ENCODE assay signal across 8 cellular contexts in the genomic region with DNA sequence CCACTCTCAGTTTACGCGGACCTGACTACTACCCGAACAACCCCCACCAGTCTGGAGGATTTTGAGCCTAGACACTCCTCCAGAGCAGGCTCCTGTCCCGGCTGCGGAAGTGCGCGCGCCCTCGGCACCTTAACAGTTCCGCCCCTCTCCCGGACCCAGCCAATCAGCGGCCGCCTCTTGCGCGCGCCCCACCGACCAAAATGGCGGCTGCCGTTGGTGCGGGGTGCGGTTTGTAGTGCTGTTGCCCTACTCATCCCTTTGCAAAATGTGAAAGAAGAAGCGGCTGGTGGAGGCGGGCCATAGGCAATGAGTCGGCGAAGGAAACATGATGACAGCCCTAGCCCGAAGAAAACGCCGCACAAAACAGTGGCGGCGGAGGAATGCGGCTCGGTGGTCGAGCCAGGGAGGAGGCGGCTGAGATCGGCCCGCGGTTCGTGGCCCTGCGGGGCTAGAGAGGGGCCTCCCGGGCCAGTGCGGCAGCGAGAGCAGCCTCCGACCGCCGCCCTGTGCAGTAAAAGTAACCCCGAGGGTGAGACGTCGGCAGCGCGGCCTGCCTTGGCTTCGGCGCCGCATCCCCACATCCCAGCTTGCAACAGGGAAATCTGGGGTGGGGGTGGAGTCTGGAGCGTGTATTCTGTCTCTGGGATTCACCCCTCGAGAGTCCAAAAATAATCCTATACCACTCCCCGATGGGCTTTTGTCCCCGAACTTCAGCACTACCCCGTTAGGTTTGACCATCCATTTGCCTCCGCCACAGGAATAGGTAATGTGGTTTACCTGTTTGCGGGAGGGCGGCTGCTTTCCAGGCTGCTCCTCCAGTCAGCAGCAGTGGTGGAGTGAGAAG. TPM values are rescaled to one million over a fixed set of nuclear protein-coding genes. Genes with fewer than 3 reads are reported as not detected.
A peak's percentile ranks its signal among the peaks of the same experiment; 100 is the strongest.
DNase-seq lines count a peak whose midpoint lies in the region; ATAC-seq and TF ChIP-seq lines count a peak whose summit lies in the region.

Gene ETAA1 (plus strand): TSS at position 191 of the 844 bp plus-strand sequence. CDS start 116 bp downstream, at position 307.

- peak within 1 kb of the TSS; percentile 98 for H3K27ac Mint-ChIP-seq in dendritic cell treated with granulocyte-macrophage colony-stimulating factor and Interleukin-4, amounts not matched to agents 40 ng/mL and 50 ng/mL, for 4 days

- H3K9me3 Mint-ChIP-seq in dendritic cell treated with granulocyte-macrophage colony-stimulating factor and Interleukin-4, amounts not matched to agents 40 ng/mL and 50 ng/mL, for 4 days: no peaks in the 10 kb centered on the region

- H3K36me3 Mint-ChIP-seq in dendritic cell treated with granulocyte-macrophage colony-stimulating factor and Interleukin-4, amounts not matched to agents 40 ng/mL and 50 ng/mL, for 4 days (ENCODE audit: low read depth): peaks cover 7% of the 10 kb centered on the region

- peak; percentile 30 for DNase-seq in BJ (ENCODE audit: low read depth)
- peak; percentile 90 for DNase-seq in NCI-H748 (lab: John Stamatoyannopoulos, UW; ENCODE audit: unreplicated experiment)
- peak; percentile 92 to 94 for DNase-seq in activated CD4-positive, alpha-beta T cell treated with anti-CD3 and anti-CD28 coated beads, Interleukin-2, amount 50 U/mL, for 4 hours
- DNase-seq in left lobe of liver (ENCODE audit: low spot score): peak; percentile 94
- DNase-seq in stimulated activated CD4-positive, alpha-beta T cell treated with anti-CD3 and anti-CD28 coated beads, Interleukin-2, amount 100 ng/mL, for 4 hours (ENCODE audit: low read depth): peak; percentile 89

- peak; percentile 100 for ATAC-seq in GM19324 (IDR thresholded peaks at IDR 0.05; ENCODE audit: low FRiP score, unreplicated experiment)
- ATAC-seq in HG03469 (IDR thresholded peaks at IDR 0.05; ENCODE audit: unreplicated experiment): peak; percentile 99
- ATAC-seq in left lobe of liver: peak; percentile 99

- no peak for TF ChIP-seq CTCF in BJ (IDR thresholded peaks at IDR 0.05; ENCODE audit: insufficient read depth, low read depth, low read length)

- no peaks in the 10 kb centered on the region for H3K36me3 ChIP-seq in BJ (ENCODE audit: control insufficient read depth, insufficient read depth, low read length)

- intact Hi-C loops in dendritic cell treated with granulocyte-macrophage colony-stimulating factor and Interleukin-4, amounts not matched to agents 40 ng/mL and 50 ng/mL, for 4 days (cut with micrococcal nuclease): loop anchor here (10.0 kb wide), 1 partner anchor 963 kb away; the partner anchor contains the start of gene MEIS1

- H3K27me3 Mint-ChIP-seq in dendritic cell treated with granulocyte-macrophage colony-stimulating factor and Interleukin-4, amounts not matched to agents 40 ng/mL and 50 ng/mL, for 4 days: no peaks in the 10 kb centered on the region

- no peaks in the 10 kb centered on the region for H3K27me3 ChIP-seq in BJ (ENCODE audit: control insufficient read depth, insufficient read depth, low read length)

- POLR2A ChIA-PET in BJ (lab: Charles Lee): interaction anchor here (0.6 kb wide), 2 partner anchors 106 to 961 kb away, joined by 3 to 5 read pairs; no protein-coding TSS in a partner anchor

- H3K4me3 Mint-ChIP-seq in dendritic cell treated with granulocyte-macrophage colony-stimulating factor and Interleukin-4, amounts not matched to agents 40 ng/mL and 50 ng/mL, for 4 days: peak within 1 kb of the TSS; percentile 97

- H3K4me1 Mint-ChIP-seq in dendritic cell treated with granulocyte-macrophage colony-stimulating factor and Interleukin-4, amounts not matched to agents 40 ng/mL and 50 ng/mL, for 4 days (ENCODE audit: low read depth): peaks cover 11% of the 10 kb centered on the region

- peak within 1 kb of the TSS; percentile 79 for H3K4me3 ChIP-seq in BJ (ENCODE audit: low read depth, low read length)

- CTCF ChIA-PET in BJ (lab: Yijun Ruan, JAX): no interaction called here

RNA-seq across cellular contexts. Expression of gene ETAA1, which starts in this region (rescaled TPM):
- 3.5 and 8.8 TPM in 2 replicates for polyA plus RNA-seq in BJ (2011; rRNA removed)
- polyA minus RNA-seq in BJ (2011; rRNA and poly(A)+ RNA removed): 2.3 and 3.0 TPM in 2 replicates
- total RNA-seq in left lobe of liver: 3.2 TPM

Comparison
In these comparisons a context has a peak if more than half of its experiments do, and no peak if none do; other contexts are left out.
1. Peak in every context shown above with its lines: DNase-seq, ATAC-seq and H3K4me3 ChIP-seq.
2. DNase-seq: peak in every context shown above with its lines; median percentile 94 in left lobe of liver; 93 in activated CD4-positive, alpha-beta T cell treated with anti-CD3 and anti-CD28 coated beads, Interleukin-2, amount 50 U/mL, for 4 hours; 90 in NCI-H748; 89 in stimulated activated CD4-positive, alpha-beta T cell treated with anti-CD3 and anti-CD28 coated beads, Interleukin-2, amount 100 ng/mL, for 4 hours; 30 in BJ.